Comparison of ENCODE assay signal across 11 cellular contexts in genomic region chr16:21302898-21303528, GRCh38. TPM values are rescaled to one million over a fixed set of nuclear protein-coding genes. Genes with fewer than 3 reads are reported as not detected.
DNase-seq lines count a peak whose midpoint lies in the region; ATAC-seq, FAIRE-seq and TF ChIP-seq lines count a peak whose summit lies in the region.
"Had no signal": no experiment of that assay in that cellular context is flagged by ENCODE, and none has a peak within 500 bp of the region (broad histone marks: within the 10 kb centered on the region; RNA-seq: fewer than 3 reads in every experiment).

No MANE protein-coding gene starts in this region.

- DNase-seq in A549 (ENCODE audit: low read depth in 1 of 2, low spot score in 1 of 2): peak; percentile 35 to 72
- peak; percentile 57 for DNase-seq in GM12865 (ENCODE audit: low read depth)
- peak; percentile 30 for DNase-seq in T1000 (lab: John Stamatoyannopoulos, UW)
- DNase-seq in foreskin keratinocyte: peak; percentile 95 to 98
- no peak for DNase-seq in AML-193 (lab: John Stamatoyannopoulos, UW)
- DNase-seq in T-helper 2 cell treated with Interferon-gamma antibody and Interleukin-4, amounts not matched to agents 5 μg/mL and 100 μg/mL, for 36 hours (ENCODE audit: low spot score): no peak
- DNase-seq in inferior parietal cortex (ENCODE audit: extremely low spot score): no peak
- DNase-seq in WTC11 (ENCODE audit: low spot score): no peak
- DNase-seq: activated CD8-positive, alpha-beta memory T cell treated with anti-CD3 and anti-CD28 coated beads, Interleukin-2, amount 50 U/mL, for 48 hours; DND-41; effector CD4-positive, alpha-beta T cell had no signal

- peaks cover 40% of the 10 kb centered on the region for H3K27me3 Mint-ChIP-seq in T-helper 2 cell treated with Interferon-gamma antibody and Interleukin-4, amounts not matched to agents 5 μg/mL and 100 μg/mL, for 36 hours (ENCODE audit: low read depth)
- H3K27me3 Mint-ChIP-seq in WTC11 (ENCODE audit: low read depth): peaks cover 60% of the 10 kb centered on the region

- peak overlapping the region; percentile 90 for H3K4me2 ChIP-seq in A549

- H3K9me3 Mint-ChIP-seq in T-helper 2 cell treated with Interferon-gamma antibody and Interleukin-4, amounts not matched to agents 5 μg/mL and 100 μg/mL, for 36 hours: no peaks in the 10 kb centered on the region
- H3K9me3 Mint-ChIP-seq in WTC11: no peaks in the 10 kb centered on the region

- H3K36me3 Mint-ChIP-seq in T-helper 2 cell treated with Interferon-gamma antibody and Interleukin-4, amounts not matched to agents 5 μg/mL and 100 μg/mL, for 36 hours (ENCODE audit: low read depth): no peaks in the 10 kb centered on the region
- H3K36me3 Mint-ChIP-seq in WTC11: no peaks in the 10 kb centered on the region

- CTCF ChIA-PET in A549 (lab: Yijun Ruan, JAX) (interaction anchor here (0.6 to 4.5 kb wide), 8 partner anchors 24 to 1018 kb away, joined by 3 to 141 read pairs (median 4); partner anchors contain the start of genes CRYM, ERI2, LDAF1 and REXO5), WTC11 (lab: Charles Lee) (interaction anchor here (1.1 to 5.0 kb wide), 2 partner anchors 115 to 1018 kb away, joined by 4 to 186 read pairs; no protein-coding TSS in a partner anchor)

- ATAC-seq in A549: no peak
- peak; percentile 58 for ATAC-seq in foreskin keratinocyte
- no peak for ATAC-seq in WTC11

- peaks cover 22% of the 10 kb centered on the region for H3K4me1 ChIP-seq in A549
- peaks cover 10% of the 10 kb centered on the region for H3K4me1 ChIP-seq in foreskin keratinocyte

- H3K4me1 Mint-ChIP-seq in T-helper 2 cell treated with Interferon-gamma antibody and Interleukin-4, amounts not matched to agents 5 μg/mL and 100 μg/mL, for 36 hours (ENCODE audit: low read depth): peaks cover 21% of the 10 kb centered on the region
- peaks cover 31% of the 10 kb centered on the region for H3K4me1 Mint-ChIP-seq in WTC11

- peak overlapping the region; percentile 82 to 93 for H3K27ac ChIP-seq in A549
- H3K27ac ChIP-seq in foreskin keratinocyte: peak overlapping the region; percentile 100

- FAIRE-seq in A549 (lab: Jason Lieb, UNC): no peak

- H3K4me3 Mint-ChIP-seq in T-helper 2 cell treated with Interferon-gamma antibody and Interleukin-4, amounts not matched to agents 5 μg/mL and 100 μg/mL, for 36 hours: no peak overlapping the region
- H3K4me3 Mint-ChIP-seq in WTC11: no peak overlapping the region

- POLR2A ChIA-PET in A549 (lab: Yijun Ruan, JAX): no interaction called here
- POLR2A ChIA-PET in WTC11 (lab: Charles Lee): interaction anchor here (0.7 kb wide), 1 partner anchor 146 kb away, joined by 4 read pairs; no protein-coding TSS in a partner anchor

- no peaks in the 10 kb centered on the region for H3K27me3 ChIP-seq in foreskin keratinocyte

- no peak for TF ChIP-seq RAD21 in A549 (conservative IDR thresholded peaks at IDR 0.05 in 1 of 2, IDR thresholded peaks at IDR 0.05 in 1 of 2)

- H3K9me3 ChIP-seq in A549: 0 out of 3 replicates have a peak, but pooled peaks cover 2% of the 10 kb centered on the region

- WGBS in A549 (ENCODE audit: missing lambda C conversion rate): 15% methylated on average over 4 of the region's 4 CpGs

- no peak for TF ChIP-seq EP300 in A549 (IDR thresholded peaks at IDR 0.05)

- no peak overlapping the region for H3K27ac Mint-ChIP-seq in T-helper 2 cell treated with Interferon-gamma antibody and Interleukin-4, amounts not matched to agents 5 μg/mL and 100 μg/mL, for 36 hours
- no peak overlapping the region for H3K27ac Mint-ChIP-seq in WTC11

- TF ChIP-seq POLR2A in A549 (IDR thresholded peaks at IDR 0.05; ENCODE audit: low read length): no peak

- no peak for TF ChIP-seq CTCF in A549 (IDR thresholded peaks at IDR 0.05)
- TF ChIP-seq CTCF in GM12865 (IDR thresholded peaks at IDR 0.05; ENCODE audit: insufficient read depth, low read depth, low read length, missing control alignments): no peak
- TF ChIP-seq CTCF in foreskin keratinocyte (conservative IDR thresholded peaks at IDR 0.05): no peak
- no peak for TF ChIP-seq CTCF in WTC11 (IDR thresholded peaks at IDR 0.05)

- H3K4me3 ChIP-seq in A549: peak overlapping the region; percentile 63; the same call in 2 of the 3 replicates
- no peak overlapping the region for H3K4me3 ChIP-seq in GM12865 (ENCODE audit: low read depth, low read length)

TF ChIP-seq in A549, 52 proteins besides CTCF, POLR2A, EP300 and RAD21 (continues in another document):
- TF ChIP-seq TP53 (CRISPR knock-in tag; IDR thresholded peaks at IDR 0.05) (no peak), JUN (IDR thresholded peaks at IDR 0.05) (no peak), GATA3 (IDR thresholded peaks at IDR 0.05; ENCODE audit: borderline replicate concordance) (no peak), HOXB5 (CRISPR knock-in tag; IDR thresholded peaks at IDR 0.05) (no peak), EHMT2 (IDR thresholded peaks at IDR 0.05; ENCODE audit: low read depth) (no peak), FOXS1 (CRISPR knock-in tag; IDR thresholded peaks at IDR 0.05) (no peak), MAZ (IDR thresholded peaks at IDR 0.05; ENCODE audit: borderline replicate concordance, low read depth, low read length) (no peak), PHF8 (IDR thresholded peaks at IDR 0.05; ENCODE audit: borderline replicate concordance, low read depth) (no peak), FOSL2 (IDR thresholded peaks at IDR 0.05) (no peak), FOSL2 (CRISPR knock-in tag; IDR thresholded peaks at IDR 0.05) (peak; percentile 61), SMC3 (IDR thresholded peaks at IDR 0.05) (no peak), KDM5A (IDR thresholded peaks at IDR 0.05) (no peak), NPAS2 (CRISPR knock-in tag; IDR thresholded peaks at IDR 0.05; ENCODE audit: borderline replicate concordance) (no peak), HOXA7 (CRISPR knock-in tag; IDR thresholded peaks at IDR 0.05) (no peak), RARB (CRISPR knock-in tag; IDR thresholded peaks at IDR 0.05) (no peak), CBX2 (IDR thresholded peaks at IDR 0.05; ENCODE audit: borderline replicate concordance, low read depth) (no peak), NFE2L2 (conservative IDR thresholded peaks at IDR 0.05; ENCODE audit: low read length) (no peak), ZSCAN20 (CRISPR knock-in tag; IDR thresholded peaks at IDR 0.05) (no peak), MAFK (IDR thresholded peaks at IDR 0.05; ENCODE audit: partially characterized antibody) (peak; percentile 90), EHF (CRISPR knock-in tag; IDR thresholded peaks at IDR 0.05) (no peak)
- TF ChIP-seq, protein P1, sequence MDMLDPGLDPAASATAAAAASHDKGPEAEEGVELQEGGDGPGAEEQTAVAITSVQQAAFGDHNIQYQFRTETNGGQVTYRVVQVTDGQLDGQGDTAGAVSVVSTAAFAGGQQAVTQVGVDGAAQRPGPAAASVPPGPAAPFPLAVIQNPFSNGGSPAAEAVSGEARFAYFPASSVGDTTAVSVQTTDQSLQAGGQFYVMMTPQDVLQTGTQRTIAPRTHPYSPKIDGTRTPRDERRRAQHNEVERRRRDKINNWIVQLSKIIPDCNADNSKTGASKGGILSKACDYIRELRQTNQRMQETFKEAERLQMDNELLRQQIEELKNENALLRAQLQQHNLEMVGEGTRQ (IDR thresholded peaks at IDR 0.05): peak; percentile 26; the same call in 1 of the 2 replicates

TF ChIP-seq in WTC11, 78 proteins besides CTCF, POLR2A, EP300 and RAD21 (continues in another document):
- TF ChIP-seq ZNF416 (CRISPR knock-in tag; IDR thresholded peaks at IDR 0.05) (no peak), ZNF138 (CRISPR knock-in tag; conservative IDR thresholded peaks at IDR 0.05) (no peak)
- TF ChIP-seq, protein P2, sequence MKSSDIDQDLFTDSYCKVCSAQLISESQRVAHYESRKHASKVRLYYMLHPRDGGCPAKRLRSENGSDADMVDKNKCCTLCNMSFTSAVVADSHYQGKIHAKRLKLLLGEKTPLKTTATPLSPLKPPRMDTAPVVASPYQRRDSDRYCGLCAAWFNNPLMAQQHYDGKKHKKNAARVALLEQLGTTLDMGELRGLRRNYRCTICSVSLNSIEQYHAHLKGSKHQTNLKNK (CRISPR knock-in tag; IDR thresholded peaks at IDR 0.05): no peak
- TF ChIP-seq, protein P3, sequence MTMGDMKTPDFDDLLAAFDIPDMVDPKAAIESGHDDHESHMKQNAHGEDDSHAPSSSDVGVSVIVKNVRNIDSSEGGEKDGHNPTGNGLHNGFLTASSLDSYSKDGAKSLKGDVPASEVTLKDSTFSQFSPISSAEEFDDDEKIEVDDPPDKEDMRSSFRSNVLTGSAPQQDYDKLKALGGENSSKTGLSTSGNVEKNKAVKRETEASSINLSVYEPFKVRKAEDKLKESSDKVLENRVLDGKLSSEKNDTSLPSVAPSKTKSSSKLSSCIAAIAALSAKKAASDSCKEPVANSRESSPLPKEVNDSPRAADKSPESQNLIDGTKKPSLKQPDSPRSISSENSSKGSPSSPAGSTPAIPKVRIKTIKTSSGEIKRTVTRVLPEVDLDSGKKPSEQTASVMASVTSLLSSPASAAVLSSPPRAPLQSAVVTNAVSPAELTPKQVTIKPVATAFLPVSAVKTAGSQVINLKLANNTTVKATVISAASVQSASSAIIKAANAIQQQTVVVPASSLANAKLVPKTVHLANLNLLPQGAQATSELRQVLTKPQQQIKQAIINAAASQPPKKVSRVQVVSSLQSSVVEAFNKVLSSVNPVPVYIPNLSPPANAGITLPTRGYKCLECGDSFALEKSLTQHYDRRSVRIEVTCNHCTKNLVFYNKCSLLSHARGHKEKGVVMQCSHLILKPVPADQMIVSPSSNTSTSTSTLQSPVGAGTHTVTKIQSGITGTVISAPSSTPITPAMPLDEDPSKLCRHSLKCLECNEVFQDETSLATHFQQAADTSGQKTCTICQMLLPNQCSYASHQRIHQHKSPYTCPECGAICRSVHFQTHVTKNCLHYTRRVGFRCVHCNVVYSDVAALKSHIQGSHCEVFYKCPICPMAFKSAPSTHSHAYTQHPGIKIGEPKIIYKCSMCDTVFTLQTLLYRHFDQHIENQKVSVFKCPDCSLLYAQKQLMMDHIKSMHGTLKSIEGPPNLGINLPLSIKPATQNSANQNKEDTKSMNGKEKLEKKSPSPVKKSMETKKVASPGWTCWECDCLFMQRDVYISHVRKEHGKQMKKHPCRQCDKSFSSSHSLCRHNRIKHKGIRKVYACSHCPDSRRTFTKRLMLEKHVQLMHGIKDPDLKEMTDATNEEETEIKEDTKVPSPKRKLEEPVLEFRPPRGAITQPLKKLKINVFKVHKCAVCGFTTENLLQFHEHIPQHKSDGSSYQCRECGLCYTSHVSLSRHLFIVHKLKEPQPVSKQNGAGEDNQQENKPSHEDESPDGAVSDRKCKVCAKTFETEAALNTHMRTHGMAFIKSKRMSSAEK (CRISPR knock-in tag; IDR thresholded peaks at IDR 0.05; ENCODE audit: borderline replicate concordance): no peak

RNA-seq across cellular contexts. Expression of gene CRYM, which starts 24.9 kb away (rescaled TPM):
- polyA plus RNA-seq in A549 (2011; rRNA removed): 3.1 and 3.4 TPM in 2 replicates
- 1.8 and 2.1 TPM in 2 replicates for polyA plus RNA-seq in A549 (2012; cell fraction: cytosol; rRNA removed)
- 3.0 and 3.9 TPM in 2 replicates for polyA plus RNA-seq in A549 (2012; cell fraction: nucleus; rRNA removed)
- 0.94 to 0.98 TPM (median 0.94 TPM) in 3 replicates for polyA plus RNA-seq in A549 (2017; fragmentation: RNase III; extraction: RNeasy Plus Mini Kit Qiagen cat#74134 plus additional on column Dnase treatment)
- 0.73 and 2.1 TPM in 2 replicates for polyA minus RNA-seq in A549 (2011; rRNA and poly(A)+ RNA removed)
- not detected in 2 replicates for total RNA-seq in foreskin keratinocyte
- 0.08 TPM in 1 of 2 replicates, not detected in the other for polyA plus RNA-seq in foreskin keratinocyte
- 12.7 to 14.9 TPM (median 12.9 TPM) in 3 replicates for total RNA-seq in WTC11 (2021)

Comparison
In these comparisons a context has a peak if more than half of its experiments do, and no peak if none do; other contexts are left out.
1. DNase-seq: peak in A549 (2 of 2), GM12865 (single experiment), T1000 (single experiment) and foreskin keratinocyte (2 of 2); none in AML-193 (0 of 2), T-helper 2 cell treated with Interferon-gamma antibody and Interleukin-4, amounts not matched to agents 5 μg/mL and 100 μg/mL, for 36 hours (single experiment), inferior parietal cortex (single experiment) and WTC11 (single experiment).
2. RNA of gene CRYM, which starts 24.9 kb away (total RNA-seq): 12.7 to 14.9 TPM in WTC11; not detected in foreskin keratinocyte; every median in the first group is over 10 times any median in the second.